Comparison of ENCODE assay signal across 12 cellular contexts in genomic region chr17:75263051-75263450, GRCh38. TPM values are rescaled to one million over a fixed set of nuclear protein-coding genes. Genes with fewer than 3 reads are reported as not detected.
DNase-seq lines count a peak whose midpoint lies in the region; ATAC-seq and TF ChIP-seq lines count a peak whose summit lies in the region.
"Had no signal": no experiment of that assay in that cellular context is flagged by ENCODE, and none has a peak within 500 bp of the region (broad histone marks: within the 10 kb centered on the region; RNA-seq: fewer than 3 reads in every experiment).

No MANE protein-coding gene starts in this region.

- no peak overlapping the region for H4K5ac ChIP-seq in H9 (ENCODE audit: insufficient read length, low read depth, low read length)

- no peak overlapping the region for H2AFZ ChIP-seq in H9 (ENCODE audit: low read length)

- H2AK5ac ChIP-seq in H9 (ENCODE audit: insufficient read length, low read length): no peak overlapping the region

- POLR2A ChIA-PET in activated CD4-positive, alpha-beta memory T cell treated with anti-CD3 and anti-CD28 coated beads, Interleukin-2, amount 10 ng/mL, durations not matched to agents 7 days and 5 days (lab: Charles Lee): interaction anchor here (1.0 to 4.8 kb wide), 13 partner anchors 8 to 250 kb away, joined by 3 to 183 read pairs (median 9); partner anchors contain the start of genes ATP5PD, GRB2, KCTD2 and MIF4GD

- no peak overlapping the region for H3K18ac ChIP-seq in H9 (ENCODE audit: insufficient read length, low read depth, low read length)

- H3K9ac ChIP-seq in H9 (ENCODE audit: extremely low read depth, insufficient read length, low read length): no peak overlapping the region

- no CpG with 5 or more reads among the region's 5 CpGs for WGBS in H9 (ENCODE audit: extremely low coverage, insufficient read length, low lambda C conversion rate)

- H3K4me1 ChIP-seq in BE2C (peaks cover 3% of the 10 kb centered on the region; the same call in 1 of the 2 replicates), H9 (ENCODE audit: insufficient read depth, low read length) (peaks cover 4% of the 10 kb centered on the region)

- no peak overlapping the region for H2BK120ac ChIP-seq in H9 (ENCODE audit: low read depth, low read length, poor library complexity, severe bottlenecking)

- H2BK15ac ChIP-seq in H9 (ENCODE audit: low read depth, low read length): no peak overlapping the region

- H3K36me3 Mint-ChIP-seq in H9 (ENCODE audit: insufficient read depth in 1 of 3, low read depth in 3 of 3): peaks cover 8 to 54% (median 50%) of the 10 kb centered on the region in 3 experiments; a peak in 6 of 7 replicates
- peaks cover 46% of the 10 kb centered on the region for H3K36me3 Mint-ChIP-seq in activated CD4-positive, alpha-beta memory T cell treated with anti-CD3 and anti-CD28 coated beads, Interleukin-2, amount 10 ng/mL, durations not matched to agents 7 days and 5 days (ENCODE audit: low read depth)
- peaks cover 7% of the 10 kb centered on the region for H3K36me3 Mint-ChIP-seq in memory B cell

- H3K4me3 Mint-ChIP-seq in H9: peak overlapping the region; percentile 99
- H3K4me3 Mint-ChIP-seq in activated CD4-positive, alpha-beta memory T cell treated with anti-CD3 and anti-CD28 coated beads, Interleukin-2, amount 10 ng/mL, durations not matched to agents 7 days and 5 days: peak overlapping the region; percentile 96
- peak overlapping the region; percentile 94 for H3K4me3 Mint-ChIP-seq in memory B cell

- H3K14ac ChIP-seq in H9 (ENCODE audit: insufficient read depth, low read length): no peak overlapping the region

- no peak overlapping the region for H4K91ac ChIP-seq in H9 (ENCODE audit: insufficient read length, low read depth, low read length)

- H3K27ac Mint-ChIP-seq in H9: no peak overlapping the region
- peak overlapping the region; percentile 99 for H3K27ac Mint-ChIP-seq in activated CD4-positive, alpha-beta memory T cell treated with anti-CD3 and anti-CD28 coated beads, Interleukin-2, amount 10 ng/mL, durations not matched to agents 7 days and 5 days
- H3K27ac Mint-ChIP-seq in memory B cell: peak overlapping the region; percentile 100

- H3K4me1 Mint-ChIP-seq in H9: peaks cover 30 to 32% of the 10 kb centered on the region in 2 experiments
- H3K4me1 Mint-ChIP-seq in activated CD4-positive, alpha-beta memory T cell treated with anti-CD3 and anti-CD28 coated beads, Interleukin-2, amount 10 ng/mL, durations not matched to agents 7 days and 5 days: peaks cover 48% of the 10 kb centered on the region
- peaks cover 28% of the 10 kb centered on the region for H3K4me1 Mint-ChIP-seq in memory B cell

- H2BK12ac ChIP-seq in H9 (ENCODE audit: insufficient read length, low read depth, low read length): no peak overlapping the region

- no peaks in the 10 kb centered on the region for H3K9me3 Mint-ChIP-seq in H9
- H3K9me3 Mint-ChIP-seq in activated CD4-positive, alpha-beta memory T cell treated with anti-CD3 and anti-CD28 coated beads, Interleukin-2, amount 10 ng/mL, durations not matched to agents 7 days and 5 days: no peaks in the 10 kb centered on the region
- no peaks in the 10 kb centered on the region for H3K9me3 Mint-ChIP-seq in memory B cell

- no peak overlapping the region for H3K23ac ChIP-seq in H9 (ENCODE audit: insufficient read length, low read depth, low read length)

- H3K9me3 ChIP-seq in BE2C (no peaks in the 10 kb centered on the region), H9 (ENCODE audit: control insufficient read depth, low read depth, low read length) (no peaks in the 10 kb centered on the region)
- H3K9me3 ChIP-seq: lower lobe of right lung, uterus had no signal

- peaks cover 4% of the 10 kb centered on the region for H3K23me2 ChIP-seq in H9 (ENCODE audit: insufficient read length, low read depth, low read length, poor library complexity, severe bottlenecking)

- H3K56ac ChIP-seq in H9 (ENCODE audit: insufficient read length, low read depth, low read length): no peak overlapping the region

- intact Hi-C loops in posterior cingulate gyrus (cut with DNase I): loop anchor here (10.0 kb wide), 1 partner anchor 58 kb away; the partner anchor contains the start of gene NUP85

- H2BK5ac ChIP-seq in H9 (ENCODE audit: insufficient read length, low read length): no peak overlapping the region

- TF ChIP-seq CTCF in BE2C (IDR thresholded peaks at IDR 0.05; ENCODE audit: low read depth, low read length): no peak
- no peak; the same call in 2 of the 3 replicates for TF ChIP-seq CTCF in H9 (conservative IDR thresholded peaks at IDR 0.05)

- H3K4me2 ChIP-seq in H9 (ENCODE audit: insufficient read depth, insufficient read length, low read length): peak overlapping the region; percentile 81

- H3K79me1 ChIP-seq in H9 (ENCODE audit: insufficient read depth, low read depth, low read length, poor library complexity, severe bottlenecking): peaks cover 4% of the 10 kb centered on the region

- no peaks in the 10 kb centered on the region for H4K20me1 ChIP-seq in H9 (ENCODE audit: control insufficient read depth, insufficient read depth, insufficient read length)

- H3K4me3 ChIP-seq in BE2C (ENCODE audit: low read depth, low read length): peak overlapping the region; percentile 100

- H3K27me3 Mint-ChIP-seq in H9 (ENCODE audit: low read depth): no peaks in the 10 kb centered on the region
- H3K27me3 Mint-ChIP-seq in activated CD4-positive, alpha-beta memory T cell treated with anti-CD3 and anti-CD28 coated beads, Interleukin-2, amount 10 ng/mL, durations not matched to agents 7 days and 5 days: no peaks in the 10 kb centered on the region
- H3K27me3 Mint-ChIP-seq in memory B cell: no peaks in the 10 kb centered on the region

- H3T11ph ChIP-seq in H9 (ENCODE audit: low read length): no peak overlapping the region

- H3K27me3 ChIP-seq in BE2C: no peaks in the 10 kb centered on the region
- no peaks in the 10 kb centered on the region for H3K27me3 ChIP-seq in H9 (ENCODE audit: insufficient read depth, low read length)
- H3K27me3 ChIP-seq: uterus had no signal

- H3K4ac ChIP-seq in H9 (ENCODE audit: low read depth, low read length): no peak overlapping the region

- peaks cover 40% of the 10 kb centered on the region for H3K36me3 ChIP-seq in BE2C
- H3K36me3 ChIP-seq: uterus had no signal

- H4K8ac ChIP-seq in H9 (replicated peaks; ENCODE audit: insufficient read length, low read depth, low read length): no peak overlapping the region

- peaks cover 18% of the 10 kb centered on the region for H3K79me2 ChIP-seq in H9 (ENCODE audit: insufficient read depth, low read length)

- ATAC-seq in memory B cell (ENCODE audit: low read depth) (no peak), GM18519 (IDR thresholded peaks at IDR 0.05; ENCODE audit: low FRiP score, unreplicated experiment) (no peak)
- ATAC-seq: lower lobe of right lung had no signal

- no peak overlapping the region for H3K27ac ChIP-seq in H9 (ENCODE audit: insufficient read length, low read depth, low read length)
- H3K27ac ChIP-seq in substantia nigra (ENCODE audit: low read depth, low read length, poor library complexity, severe bottlenecking): no peak overlapping the region
- H3K27ac ChIP-seq: lower lobe of right lung, uterus had no signal

- H2BK20ac ChIP-seq in H9 (ENCODE audit: low read depth, low read length, poor library complexity, severe bottlenecking): no peak overlapping the region

- no peak for DNase-seq in BE2C
- DNase-seq in H9: no peak
- no peak for DNase-seq in activated CD4-positive, alpha-beta memory T cell treated with anti-CD3 and anti-CD28 coated beads, Interleukin-2, amount 10 ng/mL, durations not matched to agents 7 days and 5 days
- DNase-seq in memory B cell (ENCODE audit: low spot score in 2 of 2): no peak
- DNase-seq in posterior cingulate gyrus: no peak
- no peak for DNase-seq in NCI-H446 treated with DMSO at 0.1 percent for 48 hours (lab: John Stamatoyannopoulos, UW)
- no peak for DNase-seq in substantia nigra (lab: John Stamatoyannopoulos, UW)
- DNase-seq: lower lobe of right lung; NCI-H146; stimulated activated CD4-positive, alpha-beta T cell treated with anti-CD3 and anti-CD28 coated beads, Interleukin-4, amount 100 ng/mL, for 1 hour; uterus had no signal

- CTCF ChIA-PET in activated CD4-positive, alpha-beta memory T cell treated with anti-CD3 and anti-CD28 coated beads, Interleukin-2, amount 10 ng/mL, durations not matched to agents 7 days and 5 days (lab: Charles Lee): interaction anchor here (0.6 to 5.3 kb wide), 7 partner anchors 8 to 390 kb away, joined by 3 to 121 read pairs (median 14); partner anchors contain the start of genes MIF4GD and SLC25A19

RNA-seq across cellular contexts. Expression of gene MRPS7, which starts 1.4 kb away (rescaled TPM):
- polyA plus RNA-seq in BE2C (2012; ENCODE audit: insufficient read depth, insufficient read length, low read depth): 232 TPM
- total RNA-seq in H9 (2021): 93.7 and 97.4 TPM in 2 replicates
- 10 to 100 TPM; 39.7 to 40.0 TPM for total RNA-seq in activated CD4-positive, alpha-beta memory T cell treated with anti-CD3 and anti-CD28 coated beads, Interleukin-2, amount 10 ng/mL, durations not matched to agents 7 days and 5 days

RNA-seq across cellular contexts. Expression of gene GGA3, which starts 1.6 kb away (rescaled TPM):
- polyA plus RNA-seq in BE2C (2012; ENCODE audit: insufficient read depth, insufficient read length, low read depth): 66.2 TPM
- 50.3 and 58.2 TPM in 2 replicates for total RNA-seq in H9 (2021)
- total RNA-seq in activated CD4-positive, alpha-beta memory T cell treated with anti-CD3 and anti-CD28 coated beads, Interleukin-2, amount 10 ng/mL, durations not matched to agents 7 days and 5 days: 10 to 100 TPM; 73.4 to 79.4 TPM

RNA-seq across cellular contexts. Expression of gene MIF4GD, which starts 8.0 kb away (rescaled TPM):
- 61.8 TPM for polyA plus RNA-seq in BE2C (2012; ENCODE audit: insufficient read depth, insufficient read length, low read depth)
- total RNA-seq in H9 (2021): 24.0 and 26.1 TPM in 2 replicates
- total RNA-seq in activated CD4-positive, alpha-beta memory T cell treated with anti-CD3 and anti-CD28 coated beads, Interleukin-2, amount 10 ng/mL, durations not matched to agents 7 days and 5 days: 10 to 100 TPM; 54.8 to 60.3 TPM

RNA-seq across cellular contexts. Expression of gene SLC25A19, which starts 26.2 kb away (rescaled TPM):
- 35.1 TPM for polyA plus RNA-seq in BE2C (2012; ENCODE audit: insufficient read depth, insufficient read length, low read depth)
- total RNA-seq in H9 (2021): 24.2 and 27.2 TPM in 2 replicates
- total RNA-seq in activated CD4-positive, alpha-beta memory T cell treated with anti-CD3 and anti-CD28 coated beads, Interleukin-2, amount 10 ng/mL, durations not matched to agents 7 days and 5 days: 10 to 100 TPM; 24.3 to 27.9 TPM

RNA-seq across cellular contexts. Expression of gene NUP85, which starts 57.6 kb away (rescaled TPM):
- polyA plus RNA-seq in BE2C (2012; ENCODE audit: insufficient read depth, insufficient read length, low read depth): 96.3 TPM
- 136 and 145 TPM in 2 replicates for total RNA-seq in H9 (2021)
- total RNA-seq in activated CD4-positive, alpha-beta memory T cell treated with anti-CD3 and anti-CD28 coated beads, Interleukin-2, amount 10 ng/mL, durations not matched to agents 7 days and 5 days: 100 to 1,000 TPM; 109 to 116 TPM

Comparison
In these comparisons a context has a peak if more than half of its experiments do, and no peak if none do; other contexts are left out.
1. H3K27ac Mint-ChIP-seq: peak in activated CD4-positive, alpha-beta memory T cell treated with anti-CD3 and anti-CD28 coated beads, Interleukin-2, amount 10 ng/mL, durations not matched to agents 7 days and 5 days (single experiment) and memory B cell (single experiment); none in H9 (0 of 3).
2. Peak in every context shown above with its lines, with median percentiles within 50 percentile points of each other: H3K4me3 Mint-ChIP-seq.